Comparison of ENCODE assay signal across 8 cellular contexts in genomic region chr12:111430418-111431353, GRCh38. TPM values are rescaled to one million over a fixed set of nuclear protein-coding genes. Genes with fewer than 3 reads are reported as not detected.
DNase-seq lines count a peak whose midpoint lies in the region; ATAC-seq and TF ChIP-seq lines count a peak whose summit lies in the region.

No MANE protein-coding gene starts in this region.

- H3K4me3 ChIP-seq in HL-60 (replicated peaks; ENCODE audit: insufficient read depth, low read length) = no peak overlapping the region
- H3K4me3 ChIP-seq in lower leg skin (ENCODE audit: low read depth, poor library complexity, severe bottlenecking) = no peak overlapping the region

- peaks cover 96 to 97% of the 10 kb centered on the region in 2 donors for H3K4me1 Mint-ChIP-seq in immature natural killer cell
- peaks cover 68 to 98% of the 10 kb centered on the region in 2 donors for H3K4me1 Mint-ChIP-seq in stimulated activated naive B cell treated with anti-CD40 and anti-IgM and Interleukin-4, amounts not matched to agents 10 μg/mL and 1 μg/mL and 100 μg/mL, for 72 hours

- H3K36me3 Mint-ChIP-seq in immature natural killer cell = no peaks in the 10 kb centered on the region
- peaks cover 25 to 43% of the 10 kb centered on the region in 2 donors for H3K36me3 Mint-ChIP-seq in stimulated activated naive B cell treated with anti-CD40 and anti-IgM and Interleukin-4, amounts not matched to agents 10 μg/mL and 1 μg/mL and 100 μg/mL, for 72 hours

- TF ChIP-seq CTCF in HL-60 (IDR thresholded peaks at IDR 0.05; ENCODE audit: insufficient read depth, low read length) = no peak
- TF ChIP-seq CTCF in lower leg skin (IDR thresholded peaks at IDR 0.05) = no peak

- WGBS in lower leg skin, 2 donors = 45 to 47% methylated on average over 17 of the region's 17 CpGs

- H3K4me3 Mint-ChIP-seq in immature natural killer cell = peak overlapping the region; percentile 86 to 94 (median 89)
- H3K4me3 Mint-ChIP-seq in stimulated activated naive B cell treated with anti-CD40 and anti-IgM and Interleukin-4, amounts not matched to agents 10 μg/mL and 1 μg/mL and 100 μg/mL, for 72 hours = peak overlapping the region; percentile 75 to 81

- H3K27me3 ChIP-seq in HL-60 (ENCODE audit: insufficient read depth, poor library complexity, severe bottlenecking) = no peaks in the 10 kb centered on the region

- peaks cover 23 to 43% (median 37%) of the 10 kb centered on the region in 3 donors for H3K27me3 Mint-ChIP-seq in immature natural killer cell (ENCODE audit: low read depth in 3 of 3)
- H3K27me3 Mint-ChIP-seq in stimulated activated naive B cell treated with anti-CD40 and anti-IgM and Interleukin-4, amounts not matched to agents 10 μg/mL and 1 μg/mL and 100 μg/mL, for 72 hours = no peaks in the 10 kb centered on the region

- peak overlapping the region; percentile 53 for H3K27ac ChIP-seq in HL-60 (replicated peaks)

- DNase-seq in HL-60 (ENCODE audit: low read depth in 1 of 2, low spot score in 1 of 2) = peak in 1 of 2 experiments; percentile 71
- DNase-seq in activated T-cell treated with anti-CD3 and anti-CD28 coated beads, Interleukin-2, amount 50 U/mL, for 1 hour = peak; percentile 75
- peak; percentile 75 to 82 (median 79) for DNase-seq in immature natural killer cell
- DNase-seq in stimulated activated naive B cell treated with anti-CD40 and anti-IgM and Interleukin-4, amounts not matched to agents 10 μg/mL and 1 μg/mL and 100 μg/mL, for 72 hours = peak; percentile 77
- DNase-seq in medulla oblongata (ENCODE audit: extremely low spot score) = no peak
- no peak for DNase-seq in lower leg skin (ENCODE audit: low spot score in 2 of 2)
- no peak for DNase-seq in SKM-1 treated with dmso at 0.1 percent for 144 hours (lab: John Stamatoyannopoulos, UW; ENCODE audit: unreplicated experiment)

- no peak for TF ChIP-seq POLR2A in lower leg skin (IDR thresholded peaks at IDR 0.05)

- ATAC-seq in stimulated activated naive B cell treated with anti-CD40 and anti-IgM and Interleukin-4, amounts not matched to agents 10 μg/mL and 1 μg/mL and 100 μg/mL, for 72 hours (replicated peaks) = peak; percentile 33 to 35
- ATAC-seq in HG03139 (IDR thresholded peaks at IDR 0.05; ENCODE audit: unreplicated experiment) = no peak

- H3K27ac Mint-ChIP-seq in immature natural killer cell = peak overlapping the region; percentile 98 to 100 (median 100)
- peak overlapping the region; percentile 93 for H3K27ac Mint-ChIP-seq in stimulated activated naive B cell treated with anti-CD40 and anti-IgM and Interleukin-4, amounts not matched to agents 10 μg/mL and 1 μg/mL and 100 μg/mL, for 72 hours

- H3K9me3 Mint-ChIP-seq in immature natural killer cell = no peaks in the 10 kb centered on the region
- no peaks in the 10 kb centered on the region for H3K9me3 Mint-ChIP-seq in stimulated activated naive B cell treated with anti-CD40 and anti-IgM and Interleukin-4, amounts not matched to agents 10 μg/mL and 1 μg/mL and 100 μg/mL, for 72 hours

- intact Hi-C loops in lower leg skin (cut with DNase I; ENCODE audit: low total_unique reads) = no loop called here

RNA-seq across cellular contexts. Expression of gene SH2B3, which starts 25.0 kb away (rescaled TPM):
- 10 to 100 TPM in 1 of 3 donors, 1 to 10 TPM in 1, under 1 TPM in 1; 0.08 to 13.5 (median 5.3) TPM for polyA plus RNA-seq in immature natural killer cell
- total RNA-seq in lower leg skin = 10 to 100 TPM in 1 of 4 donors, 1 to 10 TPM in 3; 6.5 to 16.1 (median 8.2) TPM

Comparison
In these comparisons a context has a peak if more than half of its experiments do, and no peak if none do; other contexts are left out.
1. DNase-seq: peak in activated T-cell treated with anti-CD3 and anti-CD28 coated beads, Interleukin-2, amount 50 U/mL, for 1 hour (single experiment), immature natural killer cell (3 of 3) and stimulated activated naive B cell treated with anti-CD40 and anti-IgM and Interleukin-4, amounts not matched to agents 10 μg/mL and 1 μg/mL and 100 μg/mL, for 72 hours (single experiment); none in medulla oblongata (single experiment), lower leg skin (0 of 2) and SKM-1 treated with dmso at 0.1 percent for 144 hours (single experiment).